8 cellular contexts compared by ENCODE assay signal in genomic region chr11:66478823-66479740, GRCh38. TPM values are rescaled to one million over a fixed set of nuclear protein-coding genes. Genes with fewer than 3 reads are reported as not detected.
DNase-seq lines count a peak whose midpoint lies in the region; ATAC-seq and TF ChIP-seq lines count a peak whose summit lies in the region.

No MANE protein-coding gene starts in this region.

- peak overlapping the region; percentile 89 for H3K27ac Mint-ChIP-seq in T-helper 1 cell treated with Interleukin-12 subunit alpha and Interleukin-12 subunit beta and Interleukin-4 antibody, amounts not matched to agents 30 μg/mL and 1 μg/mL, for 36 hours

- no peaks in the 10 kb centered on the region for H3K27me3 Mint-ChIP-seq in T-helper 1 cell treated with Interleukin-12 subunit alpha and Interleukin-12 subunit beta and Interleukin-4 antibody, amounts not matched to agents 30 μg/mL and 1 μg/mL, for 36 hours (ENCODE audit: low read depth)

- peak overlapping the region; percentile 71 for H2BK120ac ChIP-seq in mesenchymal stem cell (ENCODE audit: low read depth, low read length)

- H3K27ac ChIP-seq in ectodermal cell (ENCODE audit: insufficient read depth, low read depth, low read length, poor library complexity, severe bottlenecking), result peak overlapping the region; percentile 88
- peak overlapping the region; percentile 96 for H3K27ac ChIP-seq in mesenchymal stem cell (ENCODE audit: low read length, poor library complexity, severe bottlenecking)
- H3K27ac ChIP-seq in transverse colon, result peak overlapping the region; percentile 89 to 97 (median 96)

- H3K4me1 Mint-ChIP-seq in T-helper 1 cell treated with Interleukin-12 subunit alpha and Interleukin-12 subunit beta and Interleukin-4 antibody, amounts not matched to agents 30 μg/mL and 1 μg/mL, for 36 hours (ENCODE audit: low read depth), result peaks cover 28% of the 10 kb centered on the region

- intact Hi-C loops in transverse colon (cut with DNase I; ENCODE audit: low total_unique reads), result no loop called here
- intact Hi-C loops in posterior vena cava (cut with DNase I), result no loop called here

- TF ChIP-seq POLR2A in transverse colon (IDR thresholded peaks at IDR 0.05), result no peak

- ATAC-seq in GM19395 (IDR thresholded peaks at IDR 0.05; ENCODE audit: unreplicated experiment), result no peak

- no peak overlapping the region for H2AK5ac ChIP-seq in mesenchymal stem cell (ENCODE audit: low read length, severe bottlenecking)

- in situ Hi-C loops in transverse colon (cut with MboI; ENCODE audit: low pct_ligation_motif_present in 1 of 4, low pct_unique_long_range_greater_than_20kb in 1 of 4, low sequenced_read_pairs in 3 of 4), result no loop called here

- peaks cover 8% of the 10 kb centered on the region for H3K4me1 ChIP-seq in ectodermal cell (ENCODE audit: control insufficient read depth, insufficient read depth, low read length)
- H3K4me1 ChIP-seq in mesenchymal stem cell (ENCODE audit: control insufficient read depth, insufficient read depth, low read depth, low read length), result peaks cover 16% of the 10 kb centered on the region
- H3K4me1 ChIP-seq in transverse colon, result peaks cover 0 to 18% (median 15%) of the 10 kb centered on the region in 4 donors

- H3K9me3 Mint-ChIP-seq in T-helper 1 cell treated with Interleukin-12 subunit alpha and Interleukin-12 subunit beta and Interleukin-4 antibody, amounts not matched to agents 30 μg/mL and 1 μg/mL, for 36 hours, result no peaks in the 10 kb centered on the region

- H4K8ac ChIP-seq in mesenchymal stem cell (ENCODE audit: low read length), result peak overlapping the region; percentile 94

- peak overlapping the region in 1 of 2 experiments; percentile 46 for H3K23ac ChIP-seq in mesenchymal stem cell (ENCODE audit: low read length in 2 of 2)

- 23 to 24% methylated on average over 22 of the region's 22 CpGs for WGBS in ectodermal cell, 2 experiments
- WGBS in mesenchymal stem cell, result 7% methylated on average over 19 of the region's 22 CpGs
- 10% methylated on average over 22 of the region's 22 CpGs; no CpG with 5 or more reads in 1 of the 2 donors for WGBS in transverse colon (ENCODE audit: low coverage in 1 of 2), 2 donors

- peak overlapping the region; percentile 36 for H2AFZ ChIP-seq in mesenchymal stem cell (ENCODE audit: low read depth, low read length)

- H2BK12ac ChIP-seq in mesenchymal stem cell (ENCODE audit: low read length in 2 of 2), result no peak overlapping the region

- H3K4ac ChIP-seq in mesenchymal stem cell (ENCODE audit: low read depth in 1 of 2, low read length in 2 of 2), result peak overlapping the region; percentile 55 to 97

- H3K9ac ChIP-seq in mesenchymal stem cell (ENCODE audit: low read length), result peak overlapping the region; percentile 99

- peak; percentile 44 for DNase-seq in DMS53 treated with DMSO at 0.1 percent for 48 hours (lab: John Stamatoyannopoulos, UW; ENCODE audit: unreplicated experiment)
- peak; percentile 17 for DNase-seq in HT1080 (ENCODE audit: low read depth)
- peak; percentile 59 for DNase-seq in mesenchymal stem cell
- peak; percentile 55 for DNase-seq in transverse colon
- DNase-seq in posterior vena cava (ENCODE audit: low spot score), result no peak

- H4K91ac ChIP-seq in mesenchymal stem cell (ENCODE audit: low read length), result peak overlapping the region; percentile 65

- H2BK5ac ChIP-seq in mesenchymal stem cell (ENCODE audit: low read depth, low read length, poor library complexity, severe bottlenecking), result peak overlapping the region; percentile 85

- peak overlapping the region; percentile 82 for H3K4me2 ChIP-seq in mesenchymal stem cell (ENCODE audit: low read length, poor library complexity, severe bottlenecking)

- H3K36me3 ChIP-seq in ectodermal cell (ENCODE audit: control insufficient read depth, insufficient read depth, low read length) (no peaks in the 10 kb centered on the region), mesenchymal stem cell (ENCODE audit: control insufficient read depth in 1 of 2, insufficient read depth in 2 of 2, low read depth in 1 of 2, low read length in 2 of 2) (peaks cover 33 to 36% of the 10 kb centered on the region in 2 experiments), transverse colon (no peaks in the 10 kb centered on the region)

- H2BK15ac ChIP-seq in mesenchymal stem cell (ENCODE audit: low read depth, poor library complexity, severe bottlenecking), result no peak overlapping the region

- peak overlapping the region; percentile 93 for H3K4me3 Mint-ChIP-seq in T-helper 1 cell treated with Interleukin-12 subunit alpha and Interleukin-12 subunit beta and Interleukin-4 antibody, amounts not matched to agents 30 μg/mL and 1 μg/mL, for 36 hours

- peak; percentile 75 to 85 (median 80) for TF ChIP-seq CTCF in transverse colon (IDR thresholded peaks at IDR 0.05)

- peaks cover 5% of the 10 kb centered on the region for H3K36me3 Mint-ChIP-seq in T-helper 1 cell treated with Interleukin-12 subunit alpha and Interleukin-12 subunit beta and Interleukin-4 antibody, amounts not matched to agents 30 μg/mL and 1 μg/mL, for 36 hours (ENCODE audit: low read depth)

- peak overlapping the region; percentile 96 for H3K4me3 ChIP-seq in ectodermal cell (ENCODE audit: insufficient read depth, low read depth, low read length)
- peak overlapping the region; percentile 73 to 96 for H3K4me3 ChIP-seq in mesenchymal stem cell (ENCODE audit: insufficient read depth in 1 of 2, low read depth in 1 of 2, low read length in 2 of 2)
- peak overlapping the region; percentile 43 to 71 (median 59) for H3K4me3 ChIP-seq in transverse colon

- peaks cover 25% of the 10 kb centered on the region for H3K79me1 ChIP-seq in mesenchymal stem cell (replicated peaks; ENCODE audit: low read length, poor library complexity, severe bottlenecking)

- no peak for TF ChIP-seq EP300 in transverse colon (IDR thresholded peaks at IDR 0.05; ENCODE audit: low read depth)

- peak overlapping the region in 1 of 2 experiments; percentile 44 for H3K14ac ChIP-seq in mesenchymal stem cell (ENCODE audit: low read length in 2 of 2)

- H3K9me3 ChIP-seq in ectodermal cell (ENCODE audit: control insufficient read depth, low read length) (no peaks in the 10 kb centered on the region), mesenchymal stem cell (ENCODE audit: control insufficient read depth, low read length) (no peaks in the 10 kb centered on the region), transverse colon (no peaks in the 10 kb centered on the region)

- H3K18ac ChIP-seq in mesenchymal stem cell (ENCODE audit: low read depth in 1 of 2, low read length in 2 of 2), result peak overlapping the region; percentile 46 to 84

- H3K27me3 ChIP-seq in ectodermal cell (ENCODE audit: control insufficient read depth, insufficient read depth, low read length, poor library complexity, severe bottlenecking) (no peaks in the 10 kb centered on the region), mesenchymal stem cell (ENCODE audit: control insufficient read depth in 1 of 2, insufficient read depth in 1 of 2, low read length in 2 of 2) (no peaks in the 10 kb centered on the region), transverse colon (no peaks in the 10 kb centered on the region)

RNA-seq across cellular contexts. Expression of gene DPP3, which starts 1.2 kb away (rescaled TPM):
- 65.2 and 83.9 TPM in 2 replicates for total RNA-seq in HT1080 (2014; rRNA removed; shearing (Covaris generic))
- polyA plus RNA-seq in HT1080 (2015; cell fraction: cytosol; rRNA removed), result 35.8 and 36.3 TPM in 2 replicates
- 73.0 and 81.0 TPM in 2 replicates for polyA plus RNA-seq in HT1080 (2015; cell fraction: nucleus; rRNA removed)
- 56.0 TPM for polyA plus RNA-seq in ectodermal cell (2013, experiment 1 of 4)
- 55.6 TPM for polyA plus RNA-seq in ectodermal cell (2013, experiment 2 of 4)
- polyA plus RNA-seq in ectodermal cell (2013, experiment 3 of 4), result 36.4 TPM
- polyA plus RNA-seq in ectodermal cell (2013, experiment 4 of 4), result 39.1 TPM
- polyA plus RNA-seq in mesenchymal stem cell (2013, experiment 1 of 2), result 31.7 TPM
- 31.0 TPM for polyA plus RNA-seq in mesenchymal stem cell (2013, experiment 2 of 2)
- 100 to 1,000 TPM in 1 of 4 donors, 10 to 100 TPM in 3; 32.8 to 116 (median 53.4) TPM for total RNA-seq in transverse colon
- 10 to 100 TPM; 27.1 to 29.4 TPM for total RNA-seq in posterior vena cava

RNA-seq across cellular contexts. Expression of gene PELI3, which starts 12.4 kb away (rescaled TPM):
- 9.7 and 9.8 TPM in 2 replicates for total RNA-seq in HT1080 (2014; rRNA removed; shearing (Covaris generic))
- polyA plus RNA-seq in HT1080 (2015; cell fraction: cytosol; rRNA removed), result 5.6 and 6.0 TPM in 2 replicates
- 3.3 and 4.4 TPM in 2 replicates for polyA plus RNA-seq in HT1080 (2015; cell fraction: nucleus; rRNA removed)
- 7.6 TPM for polyA plus RNA-seq in ectodermal cell (2013, experiment 1 of 4)
- 8.9 TPM for polyA plus RNA-seq in ectodermal cell (2013, experiment 2 of 4)
- 6.5 TPM for polyA plus RNA-seq in ectodermal cell (2013, experiment 3 of 4)
- polyA plus RNA-seq in ectodermal cell (2013, experiment 4 of 4), result 7.5 TPM
- 5.8 TPM for polyA plus RNA-seq in mesenchymal stem cell (2013, experiment 1 of 2)
- polyA plus RNA-seq in mesenchymal stem cell (2013, experiment 2 of 2), result 5.3 TPM
- 10 to 100 TPM in 1 of 4 donors, 1 to 10 TPM in 3; 1.2 to 14.2 (median 7.8) TPM for total RNA-seq in transverse colon
- total RNA-seq in posterior vena cava, result 10 to 100 TPM; 12.4 to 13.0 TPM

RNA-seq across cellular contexts. Expression of gene BBS1, which starts 31.4 kb away (rescaled TPM):
- total RNA-seq in HT1080 (2014; rRNA removed; shearing (Covaris generic)), result 2.0 and 10.4 TPM in 2 replicates
- polyA plus RNA-seq in HT1080 (2015; cell fraction: cytosol; rRNA removed), result 12.5 and 17.9 TPM in 2 replicates
- polyA plus RNA-seq in HT1080 (2015; cell fraction: nucleus; rRNA removed), result 40.8 and 42.3 TPM in 2 replicates
- 52.3 TPM for polyA plus RNA-seq in ectodermal cell (2013, experiment 1 of 4)
- 55.7 TPM for polyA plus RNA-seq in ectodermal cell (2013, experiment 2 of 4)
- polyA plus RNA-seq in ectodermal cell (2013, experiment 3 of 4), result 39.7 TPM
- polyA plus RNA-seq in ectodermal cell (2013, experiment 4 of 4), result 43.0 TPM
- 15.5 TPM for polyA plus RNA-seq in mesenchymal stem cell (2013, experiment 1 of 2)
- polyA plus RNA-seq in mesenchymal stem cell (2013, experiment 2 of 2), result 15.0 TPM
- 100 to 1,000 TPM in 1 of 4 donors, 10 to 100 TPM in 3; 33.3 to 146 (median 56.0) TPM for total RNA-seq in transverse colon
- total RNA-seq in posterior vena cava, result 10 to 100 TPM; 23.4 to 31.1 TPM

RNA-seq across cellular contexts. Expression of gene MRPL11, which starts 40.4 kb away (rescaled TPM):
- 84.2 and 120 TPM in 2 replicates for total RNA-seq in HT1080 (2014; rRNA removed; shearing (Covaris generic))
- 50.0 and 54.6 TPM in 2 replicates for polyA plus RNA-seq in HT1080 (2015; cell fraction: cytosol; rRNA removed)
- polyA plus RNA-seq in HT1080 (2015; cell fraction: nucleus; rRNA removed), result 16.4 and 19.5 TPM in 2 replicates
- 117 TPM for polyA plus RNA-seq in ectodermal cell (2013, experiment 1 of 4)
- 113 TPM for polyA plus RNA-seq in ectodermal cell (2013, experiment 2 of 4)
- polyA plus RNA-seq in ectodermal cell (2013, experiment 3 of 4), result 93.2 TPM
- polyA plus RNA-seq in ectodermal cell (2013, experiment 4 of 4), result 97.3 TPM
- polyA plus RNA-seq in mesenchymal stem cell (2013, experiment 1 of 2), result 57.2 TPM
- 64.5 TPM for polyA plus RNA-seq in mesenchymal stem cell (2013, experiment 2 of 2)
- 100 to 1,000 TPM in 1 of 4 donors, 10 to 100 TPM in 3; 39.6 to 127 (median 43.5) TPM for total RNA-seq in transverse colon
- 10 to 100 TPM; 36.5 to 37.2 TPM for total RNA-seq in posterior vena cava

RNA-seq across cellular contexts. Expression of gene NPAS4, which starts 58.2 kb away (rescaled TPM):
- not detected in 2 replicates for total RNA-seq in HT1080 (2014; rRNA removed; shearing (Covaris generic))
- not detected in 2 replicates for polyA plus RNA-seq in HT1080 (2015; cell fraction: cytosol; rRNA removed)
- not detected in 2 replicates for polyA plus RNA-seq in HT1080 (2015; cell fraction: nucleus; rRNA removed)
- 2.8 TPM for polyA plus RNA-seq in ectodermal cell (2013, experiment 1 of 4)
- 3.3 TPM for polyA plus RNA-seq in ectodermal cell (2013, experiment 2 of 4)
- polyA plus RNA-seq in ectodermal cell (2013, experiment 3 of 4), result 1.3 TPM
- 1.3 TPM for polyA plus RNA-seq in ectodermal cell (2013, experiment 4 of 4)
- 0.08 TPM for polyA plus RNA-seq in mesenchymal stem cell (2013, experiment 1 of 2)
- polyA plus RNA-seq in mesenchymal stem cell (2013, experiment 2 of 2), result 0.08 TPM
- total RNA-seq in transverse colon (under 1 TPM in 1 of 4 donors, not detected in 3; 0.16 TPM), posterior vena cava (1 to 10 TPM; 2.6 to 6.5 TPM)
